ENCODE assay signal across 1 cellular context in the genomic region with DNA sequence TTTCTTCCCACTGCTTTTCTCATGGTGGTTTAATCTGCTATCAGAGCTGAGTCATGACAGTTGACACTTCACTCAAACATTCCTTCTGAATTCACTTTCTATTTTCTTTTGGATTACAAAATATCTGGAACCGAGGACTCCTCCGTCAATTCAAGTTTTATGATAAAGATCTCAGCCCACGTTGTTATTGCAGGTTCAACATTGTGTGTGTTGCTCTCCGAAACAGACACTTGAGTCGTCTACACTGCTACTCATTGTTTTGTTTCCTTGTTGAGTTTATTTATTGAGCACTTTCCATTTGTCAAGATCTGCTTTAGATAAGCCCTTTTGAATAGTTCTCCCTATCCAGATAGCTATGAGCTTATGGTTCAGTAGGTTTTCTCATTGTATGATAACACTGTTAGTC.
TF ChIP-seq lines count a peak whose summit lies in the region.

No MANE protein-coding gene starts in this region.

TF ChIP-seq in GM23338, 12 proteins besides CTCF, POLR2A, EP300 and RAD21 (continued from another document):
- TF ChIP-seq, protein P1, sequence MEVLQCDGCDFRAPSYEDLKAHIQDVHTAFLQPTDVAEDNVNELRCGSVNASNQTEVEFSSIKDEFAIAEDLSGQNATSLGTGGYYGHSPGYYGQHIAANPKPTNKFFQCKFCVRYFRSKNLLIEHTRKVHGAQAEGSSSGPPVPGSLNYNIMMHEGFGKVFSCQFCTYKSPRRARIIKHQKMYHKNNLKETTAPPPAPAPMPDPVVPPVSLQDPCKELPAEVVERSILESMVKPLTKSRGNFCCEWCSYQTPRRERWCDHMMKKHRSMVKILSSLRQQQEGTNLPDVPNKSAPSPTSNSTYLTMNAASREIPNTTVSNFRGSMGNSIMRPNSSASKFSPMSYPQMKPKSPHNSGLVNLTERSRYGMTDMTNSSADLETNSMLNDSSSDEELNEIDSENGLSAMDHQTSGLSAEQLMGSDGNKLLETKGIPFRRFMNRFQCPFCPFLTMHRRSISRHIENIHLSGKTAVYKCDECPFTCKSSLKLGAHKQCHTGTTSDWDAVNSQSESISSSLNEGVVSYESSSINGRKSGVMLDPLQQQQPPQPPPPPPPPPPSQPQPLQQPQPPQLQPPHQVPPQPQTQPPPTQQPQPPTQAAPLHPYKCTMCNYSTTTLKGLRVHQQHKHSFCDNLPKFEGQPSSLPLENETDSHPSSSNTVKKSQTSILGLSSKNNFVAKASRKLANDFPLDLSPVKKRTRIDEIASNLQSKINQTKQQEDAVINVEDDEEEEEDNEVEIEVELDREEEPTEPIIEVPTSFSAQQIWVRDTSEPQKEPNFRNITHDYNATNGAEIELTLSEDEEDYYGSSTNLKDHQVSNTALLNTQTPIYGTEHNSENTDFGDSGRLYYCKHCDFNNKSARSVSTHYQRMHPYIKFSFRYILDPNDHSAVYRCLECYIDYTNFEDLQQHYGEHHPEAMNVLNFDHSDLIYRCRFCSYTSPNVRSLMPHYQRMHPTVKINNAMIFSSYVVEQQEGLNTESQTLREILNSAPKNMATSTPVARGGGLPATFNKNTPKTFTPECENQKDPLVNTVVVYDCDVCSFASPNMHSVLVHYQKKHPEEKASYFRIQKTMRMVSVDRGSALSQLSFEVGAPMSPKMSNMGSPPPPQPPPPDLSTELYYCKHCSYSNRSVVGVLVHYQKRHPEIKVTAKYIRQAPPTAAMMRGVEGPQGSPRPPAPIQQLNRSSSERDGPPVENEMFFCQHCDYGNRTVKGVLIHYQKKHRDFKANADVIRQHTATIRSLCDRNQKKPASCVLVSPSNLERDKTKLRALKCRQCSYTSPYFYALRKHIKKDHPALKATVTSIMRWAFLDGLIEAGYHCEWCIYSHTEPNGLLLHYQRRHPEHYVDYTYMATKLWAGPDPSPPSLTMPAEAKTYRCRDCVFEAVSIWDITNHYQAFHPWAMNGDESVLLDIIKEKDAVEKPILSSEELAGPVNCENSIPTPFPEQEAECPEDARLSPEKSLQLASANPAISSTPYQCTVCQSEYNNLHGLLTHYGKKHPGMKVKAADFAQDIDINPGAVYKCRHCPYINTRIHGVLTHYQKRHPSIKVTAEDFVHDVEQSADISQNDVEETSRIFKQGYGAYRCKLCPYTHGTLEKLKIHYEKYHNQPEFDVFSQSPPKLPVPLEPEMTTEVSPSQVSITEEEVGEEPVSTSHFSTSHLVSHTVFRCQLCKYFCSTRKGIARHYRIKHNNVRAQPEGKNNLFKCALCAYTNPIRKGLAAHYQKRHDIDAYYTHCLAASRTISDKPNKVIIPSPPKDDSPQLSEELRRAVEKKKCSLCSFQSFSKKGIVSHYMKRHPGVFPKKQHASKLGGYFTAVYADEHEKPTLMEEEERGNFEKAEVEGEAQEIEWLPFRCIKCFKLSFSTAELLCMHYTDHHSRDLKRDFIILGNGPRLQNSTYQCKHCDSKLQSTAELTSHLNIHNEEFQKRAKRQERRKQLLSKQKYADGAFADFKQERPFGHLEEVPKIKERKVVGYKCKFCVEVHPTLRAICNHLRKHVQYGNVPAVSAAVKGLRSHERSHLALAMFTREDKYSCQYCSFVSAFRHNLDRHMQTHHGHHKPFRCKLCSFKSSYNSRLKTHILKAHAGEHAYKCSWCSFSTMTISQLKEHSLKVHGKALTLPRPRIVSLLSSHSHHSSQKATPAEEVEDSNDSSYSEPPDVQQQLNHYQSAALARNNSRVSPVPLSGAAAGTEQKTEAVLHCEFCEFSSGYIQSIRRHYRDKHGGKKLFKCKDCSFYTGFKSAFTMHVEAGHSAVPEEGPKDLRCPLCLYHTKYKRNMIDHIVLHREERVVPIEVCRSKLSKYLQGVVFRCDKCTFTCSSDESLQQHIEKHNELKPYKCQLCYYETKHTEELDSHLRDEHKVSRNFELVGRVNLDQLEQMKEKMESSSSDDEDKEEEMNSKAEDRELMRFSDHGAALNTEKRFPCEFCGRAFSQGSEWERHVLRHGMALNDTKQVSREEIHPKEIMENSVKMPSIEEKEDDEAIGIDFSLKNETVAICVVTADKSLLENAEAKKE (CRISPR knock-in tag; IDR thresholded peaks at IDR 0.05), result no peak
- TF ChIP-seq STAT1 (IDR thresholded peaks at IDR 0.05; ENCODE audit: unreplicated experiment) (no peak), EZH2phosphoT487 (IDR thresholded peaks at IDR 0.05; ENCODE audit: unreplicated experiment) (no peak), NANOG (IDR thresholded peaks at IDR 0.05; ENCODE audit: borderline replicate concordance) (no peak)
TF ChIP-seq in GM23338: peak in this region for 0.
